In the genomic region with DNA sequence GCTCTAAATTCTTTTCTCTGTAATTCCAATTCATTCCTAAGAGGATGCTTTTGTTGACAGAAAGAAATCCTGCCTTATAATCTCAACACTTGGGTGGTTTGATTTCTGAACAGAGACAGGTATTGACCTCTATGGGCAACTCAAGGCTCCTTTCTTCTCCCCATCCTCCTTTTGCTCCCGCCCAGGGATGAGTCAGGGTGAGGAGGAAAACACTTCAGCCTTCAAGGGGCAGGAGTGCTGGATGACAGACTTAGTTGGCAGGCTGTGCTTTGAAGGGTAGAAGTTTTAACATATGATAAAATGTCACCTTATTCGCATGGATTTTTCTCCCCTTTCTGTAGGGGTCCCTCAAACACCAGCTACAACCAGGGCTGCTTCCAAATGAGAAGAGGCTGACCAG, we compare ENCODE assay signal across 20 cellular contexts. TPM values are rescaled to one million over a fixed set of nuclear protein-coding genes. Genes with fewer than 3 reads are reported as not detected.
"Had no signal": no experiment of that assay in that cellular context is flagged by ENCODE, and none has a peak within 500 bp of the region (broad histone marks: within the 10 kb centered on the region; RNA-seq: fewer than 3 reads in every experiment).

No MANE protein-coding gene starts in this region.

- H3K9ac ChIP-seq: neural progenitor cell, parathyroid adenoma had no signal

- H3K27ac ChIP-seq: colonic mucosa, esophagus squamous epithelium, neural progenitor cell, parathyroid adenoma, right lobe of liver, thoracic aorta, tibial nerve, upper lobe of right lung, vagina had no signal

- H3K9me3 ChIP-seq: colonic mucosa, esophagus squamous epithelium, right lobe of liver, thoracic aorta, tibial nerve, upper lobe of right lung, vagina had no signal

- H3K4me1 ChIP-seq: colonic mucosa, neural progenitor cell, tibial nerve, upper lobe of right lung, vagina had no signal

- H3K4me3 ChIP-seq: colonic mucosa, esophagus squamous epithelium, lung, neural progenitor cell, right lobe of liver, thoracic aorta, tibial nerve, upper lobe of right lung, vagina had no signal

- H3K27me3 ChIP-seq: colonic mucosa, esophagus squamous epithelium, neural progenitor cell, right lobe of liver, tibial nerve, upper lobe of right lung, vagina had no signal

- H3K4me2 ChIP-seq: neural progenitor cell had no signal

- DNase-seq: colonic mucosa; effector CD8-positive, alpha-beta T cell; endodermal cell; esophagus squamous epithelium; hypothalamus; mesenchymal stem cell; midbrain; naive thymus-derived CD4-positive, alpha-beta T cell; right lobe of liver; small intestine; stimulated activated CD4-positive, alpha-beta T cell treated with anti-CD3 and anti-CD28 coated beads, Interleukin-15, amount 100 ng/mL, for 24 hours; stimulated activated CD4-positive, alpha-beta T cell treated with anti-CD3 and anti-CD28 coated beads, Interleukin-2, amount 100 ng/mL, for 48 hours; stimulated activated naive B cell treated with anti-CD40 and anti-IgM and Interleukin-4, amounts not matched to agents 10 μg/mL and 1 μg/mL and 100 μg/mL, for 72 hours; upper lobe of right lung had no signal

- H3K79me2 ChIP-seq: parathyroid adenoma had no signal

- H3K36me3 ChIP-seq: colonic mucosa, esophagus squamous epithelium, neural progenitor cell, right lobe of liver, thoracic aorta, tibial nerve, upper lobe of right lung, vagina had no signal

- H2AFZ ChIP-seq: neural progenitor cell, parathyroid adenoma had no signal

RNA-seq across cellular contexts. Expression of a gene that starts 16.7 kb away (rescaled TPM):
- polyA plus RNA-seq: naive thymus-derived CD4-positive, alpha-beta T cell had no signal
